6 cellular contexts compared by ENCODE assay signal in genomic region chr7:65609131-65609530, GRCh38.
"Had no signal": no experiment of that assay in that cellular context is flagged by ENCODE, and none has a peak within 500 bp of the region (broad histone marks: within the 10 kb centered on the region; RNA-seq: fewer than 3 reads in every experiment).

No MANE protein-coding gene starts in this region.

- ATAC-seq: HepG2 had no signal

- FAIRE-seq: HepG2 had no signal

- DNase-seq: IMR-90, KBM-7, KG1 had no signal

- H3K4me2 ChIP-seq: KMS-11 had no signal

- H3K9ac ChIP-seq: KMS-11 had no signal

- H3K27ac ChIP-seq: HL-60, KMS-11 had no signal
